In the genomic region with DNA sequence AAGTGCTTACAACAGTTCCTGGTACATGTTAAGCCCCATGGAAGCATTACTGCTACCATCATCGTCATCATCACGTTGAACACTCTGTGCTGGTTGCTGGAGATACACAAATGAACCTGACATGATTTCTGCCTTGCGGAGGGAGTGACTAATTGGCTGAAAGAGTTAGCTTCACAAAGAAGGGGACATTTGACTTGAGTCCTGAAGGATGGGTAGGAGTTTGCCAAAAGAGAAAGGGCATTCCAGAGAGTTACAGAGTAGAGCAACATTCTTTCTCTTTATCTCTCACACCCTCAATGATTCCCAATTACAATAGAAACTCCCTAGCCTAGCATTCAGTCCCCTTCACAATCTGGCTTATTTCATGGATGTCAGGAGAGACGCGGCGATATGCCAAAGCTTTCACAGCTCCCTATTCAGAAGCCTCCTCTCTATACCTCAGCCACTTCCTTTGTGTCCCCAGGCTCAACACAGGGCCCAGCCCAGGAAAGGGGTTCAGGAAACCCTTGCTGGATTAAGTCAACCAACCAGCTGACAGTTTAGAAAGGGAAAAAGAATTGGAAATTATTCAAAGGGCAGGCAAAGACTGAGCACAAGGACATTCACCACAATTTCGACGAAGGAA, we compare ENCODE assay signal across 1 cellular context.
TF ChIP-seq lines count a peak whose summit lies in the region.

No MANE protein-coding gene starts in this region.

TF ChIP-seq in GM23338, 12 proteins besides CTCF, POLR2A, EP300 and RAD21:
- TF ChIP-seq, protein P1, sequence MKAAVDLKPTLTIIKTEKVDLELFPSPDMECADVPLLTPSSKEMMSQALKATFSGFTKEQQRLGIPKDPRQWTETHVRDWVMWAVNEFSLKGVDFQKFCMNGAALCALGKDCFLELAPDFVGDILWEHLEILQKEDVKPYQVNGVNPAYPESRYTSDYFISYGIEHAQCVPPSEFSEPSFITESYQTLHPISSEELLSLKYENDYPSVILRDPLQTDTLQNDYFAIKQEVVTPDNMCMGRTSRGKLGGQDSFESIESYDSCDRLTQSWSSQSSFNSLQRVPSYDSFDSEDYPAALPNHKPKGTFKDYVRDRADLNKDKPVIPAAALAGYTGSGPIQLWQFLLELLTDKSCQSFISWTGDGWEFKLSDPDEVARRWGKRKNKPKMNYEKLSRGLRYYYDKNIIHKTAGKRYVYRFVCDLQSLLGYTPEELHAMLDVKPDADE (IDR thresholded peaks at IDR 0.05), result no peak
- no peak for TF ChIP-seq ZNF114 (CRISPR knock-in tag; IDR thresholded peaks at IDR 0.05)
- TF ChIP-seq, protein P2, sequence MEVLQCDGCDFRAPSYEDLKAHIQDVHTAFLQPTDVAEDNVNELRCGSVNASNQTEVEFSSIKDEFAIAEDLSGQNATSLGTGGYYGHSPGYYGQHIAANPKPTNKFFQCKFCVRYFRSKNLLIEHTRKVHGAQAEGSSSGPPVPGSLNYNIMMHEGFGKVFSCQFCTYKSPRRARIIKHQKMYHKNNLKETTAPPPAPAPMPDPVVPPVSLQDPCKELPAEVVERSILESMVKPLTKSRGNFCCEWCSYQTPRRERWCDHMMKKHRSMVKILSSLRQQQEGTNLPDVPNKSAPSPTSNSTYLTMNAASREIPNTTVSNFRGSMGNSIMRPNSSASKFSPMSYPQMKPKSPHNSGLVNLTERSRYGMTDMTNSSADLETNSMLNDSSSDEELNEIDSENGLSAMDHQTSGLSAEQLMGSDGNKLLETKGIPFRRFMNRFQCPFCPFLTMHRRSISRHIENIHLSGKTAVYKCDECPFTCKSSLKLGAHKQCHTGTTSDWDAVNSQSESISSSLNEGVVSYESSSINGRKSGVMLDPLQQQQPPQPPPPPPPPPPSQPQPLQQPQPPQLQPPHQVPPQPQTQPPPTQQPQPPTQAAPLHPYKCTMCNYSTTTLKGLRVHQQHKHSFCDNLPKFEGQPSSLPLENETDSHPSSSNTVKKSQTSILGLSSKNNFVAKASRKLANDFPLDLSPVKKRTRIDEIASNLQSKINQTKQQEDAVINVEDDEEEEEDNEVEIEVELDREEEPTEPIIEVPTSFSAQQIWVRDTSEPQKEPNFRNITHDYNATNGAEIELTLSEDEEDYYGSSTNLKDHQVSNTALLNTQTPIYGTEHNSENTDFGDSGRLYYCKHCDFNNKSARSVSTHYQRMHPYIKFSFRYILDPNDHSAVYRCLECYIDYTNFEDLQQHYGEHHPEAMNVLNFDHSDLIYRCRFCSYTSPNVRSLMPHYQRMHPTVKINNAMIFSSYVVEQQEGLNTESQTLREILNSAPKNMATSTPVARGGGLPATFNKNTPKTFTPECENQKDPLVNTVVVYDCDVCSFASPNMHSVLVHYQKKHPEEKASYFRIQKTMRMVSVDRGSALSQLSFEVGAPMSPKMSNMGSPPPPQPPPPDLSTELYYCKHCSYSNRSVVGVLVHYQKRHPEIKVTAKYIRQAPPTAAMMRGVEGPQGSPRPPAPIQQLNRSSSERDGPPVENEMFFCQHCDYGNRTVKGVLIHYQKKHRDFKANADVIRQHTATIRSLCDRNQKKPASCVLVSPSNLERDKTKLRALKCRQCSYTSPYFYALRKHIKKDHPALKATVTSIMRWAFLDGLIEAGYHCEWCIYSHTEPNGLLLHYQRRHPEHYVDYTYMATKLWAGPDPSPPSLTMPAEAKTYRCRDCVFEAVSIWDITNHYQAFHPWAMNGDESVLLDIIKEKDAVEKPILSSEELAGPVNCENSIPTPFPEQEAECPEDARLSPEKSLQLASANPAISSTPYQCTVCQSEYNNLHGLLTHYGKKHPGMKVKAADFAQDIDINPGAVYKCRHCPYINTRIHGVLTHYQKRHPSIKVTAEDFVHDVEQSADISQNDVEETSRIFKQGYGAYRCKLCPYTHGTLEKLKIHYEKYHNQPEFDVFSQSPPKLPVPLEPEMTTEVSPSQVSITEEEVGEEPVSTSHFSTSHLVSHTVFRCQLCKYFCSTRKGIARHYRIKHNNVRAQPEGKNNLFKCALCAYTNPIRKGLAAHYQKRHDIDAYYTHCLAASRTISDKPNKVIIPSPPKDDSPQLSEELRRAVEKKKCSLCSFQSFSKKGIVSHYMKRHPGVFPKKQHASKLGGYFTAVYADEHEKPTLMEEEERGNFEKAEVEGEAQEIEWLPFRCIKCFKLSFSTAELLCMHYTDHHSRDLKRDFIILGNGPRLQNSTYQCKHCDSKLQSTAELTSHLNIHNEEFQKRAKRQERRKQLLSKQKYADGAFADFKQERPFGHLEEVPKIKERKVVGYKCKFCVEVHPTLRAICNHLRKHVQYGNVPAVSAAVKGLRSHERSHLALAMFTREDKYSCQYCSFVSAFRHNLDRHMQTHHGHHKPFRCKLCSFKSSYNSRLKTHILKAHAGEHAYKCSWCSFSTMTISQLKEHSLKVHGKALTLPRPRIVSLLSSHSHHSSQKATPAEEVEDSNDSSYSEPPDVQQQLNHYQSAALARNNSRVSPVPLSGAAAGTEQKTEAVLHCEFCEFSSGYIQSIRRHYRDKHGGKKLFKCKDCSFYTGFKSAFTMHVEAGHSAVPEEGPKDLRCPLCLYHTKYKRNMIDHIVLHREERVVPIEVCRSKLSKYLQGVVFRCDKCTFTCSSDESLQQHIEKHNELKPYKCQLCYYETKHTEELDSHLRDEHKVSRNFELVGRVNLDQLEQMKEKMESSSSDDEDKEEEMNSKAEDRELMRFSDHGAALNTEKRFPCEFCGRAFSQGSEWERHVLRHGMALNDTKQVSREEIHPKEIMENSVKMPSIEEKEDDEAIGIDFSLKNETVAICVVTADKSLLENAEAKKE (CRISPR knock-in tag; IDR thresholded peaks at IDR 0.05), result no peak
- no peak for TF ChIP-seq JUNB (IDR thresholded peaks at IDR 0.05; ENCODE audit: unreplicated experiment)
- TF ChIP-seq, protein P3, sequence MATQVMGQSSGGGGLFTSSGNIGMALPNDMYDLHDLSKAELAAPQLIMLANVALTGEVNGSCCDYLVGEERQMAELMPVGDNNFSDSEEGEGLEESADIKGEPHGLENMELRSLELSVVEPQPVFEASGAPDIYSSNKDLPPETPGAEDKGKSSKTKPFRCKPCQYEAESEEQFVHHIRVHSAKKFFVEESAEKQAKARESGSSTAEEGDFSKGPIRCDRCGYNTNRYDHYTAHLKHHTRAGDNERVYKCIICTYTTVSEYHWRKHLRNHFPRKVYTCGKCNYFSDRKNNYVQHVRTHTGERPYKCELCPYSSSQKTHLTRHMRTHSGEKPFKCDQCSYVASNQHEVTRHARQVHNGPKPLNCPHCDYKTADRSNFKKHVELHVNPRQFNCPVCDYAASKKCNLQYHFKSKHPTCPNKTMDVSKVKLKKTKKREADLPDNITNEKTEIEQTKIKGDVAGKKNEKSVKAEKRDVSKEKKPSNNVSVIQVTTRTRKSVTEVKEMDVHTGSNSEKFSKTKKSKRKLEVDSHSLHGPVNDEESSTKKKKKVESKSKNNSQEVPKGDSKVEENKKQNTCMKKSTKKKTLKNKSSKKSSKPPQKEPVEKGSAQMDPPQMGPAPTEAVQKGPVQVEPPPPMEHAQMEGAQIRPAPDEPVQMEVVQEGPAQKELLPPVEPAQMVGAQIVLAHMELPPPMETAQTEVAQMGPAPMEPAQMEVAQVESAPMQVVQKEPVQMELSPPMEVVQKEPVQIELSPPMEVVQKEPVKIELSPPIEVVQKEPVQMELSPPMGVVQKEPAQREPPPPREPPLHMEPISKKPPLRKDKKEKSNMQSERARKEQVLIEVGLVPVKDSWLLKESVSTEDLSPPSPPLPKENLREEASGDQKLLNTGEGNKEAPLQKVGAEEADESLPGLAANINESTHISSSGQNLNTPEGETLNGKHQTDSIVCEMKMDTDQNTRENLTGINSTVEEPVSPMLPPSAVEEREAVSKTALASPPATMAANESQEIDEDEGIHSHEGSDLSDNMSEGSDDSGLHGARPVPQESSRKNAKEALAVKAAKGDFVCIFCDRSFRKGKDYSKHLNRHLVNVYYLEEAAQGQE (IDR thresholded peaks at IDR 0.05; ENCODE audit: unreplicated experiment), result no peak
- no peak for TF ChIP-seq POLR2AphosphoS5 (IDR thresholded peaks at IDR 0.05; ENCODE audit: low read depth)
- no peak for TF ChIP-seq NANOG (IDR thresholded peaks at IDR 0.05; ENCODE audit: borderline replicate concordance)
- TF ChIP-seq EZH2phosphoT487 (IDR thresholded peaks at IDR 0.05; ENCODE audit: unreplicated experiment), result no peak
- TF ChIP-seq STAT1 (IDR thresholded peaks at IDR 0.05; ENCODE audit: unreplicated experiment), result no peak
- TF ChIP-seq CREB1 (CRISPR knock-in tag; IDR thresholded peaks at IDR 0.05; ENCODE audit: low read depth), result no peak
- TF ChIP-seq ZNF331 (CRISPR knock-in tag; IDR thresholded peaks at IDR 0.05; ENCODE audit: low read depth), result no peak
- TF ChIP-seq EZH2 (IDR thresholded peaks at IDR 0.05; ENCODE audit: low read depth, unreplicated experiment), result no peak
